ENCODE assay signal across 25 cellular contexts in the genomic region with DNA sequence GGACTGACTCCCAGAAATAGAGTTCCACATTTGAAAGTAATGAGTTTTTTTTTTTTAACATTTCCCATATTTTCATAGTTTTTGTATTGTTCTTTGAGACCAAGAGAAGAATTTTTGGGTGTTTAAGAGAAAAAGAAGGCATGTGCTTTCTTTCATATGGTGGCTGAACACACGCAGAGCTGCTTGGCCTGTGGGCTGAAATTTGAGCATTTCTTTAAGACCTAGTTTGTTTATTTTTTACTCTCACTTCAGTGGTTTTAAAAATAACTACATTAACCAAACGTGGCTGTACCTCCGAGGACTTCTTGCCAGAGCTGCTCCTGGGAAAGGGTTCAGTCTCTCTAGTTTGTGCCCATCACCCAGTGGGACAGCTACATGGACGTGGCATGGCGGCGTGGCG. TPM values are rescaled to one million over a fixed set of nuclear protein-coding genes. Genes with fewer than 3 reads are reported as not detected.
DNase-seq lines count a peak whose midpoint lies in the region; TF ChIP-seq lines count a peak whose summit lies in the region.
"Had no signal": no experiment of that assay in that cellular context is flagged by ENCODE, and none has a peak within 500 bp of the region (broad histone marks: within the 10 kb centered on the region; RNA-seq: fewer than 3 reads in every experiment).

No MANE protein-coding gene starts in this region.

- H3K4me3 Mint-ChIP-seq in mesothelial cell of epicardium, result no peak overlapping the region
- H3K4me3 Mint-ChIP-seq: activated CD8-positive, alpha-beta T cell treated with anti-CD3 and anti-CD28 coated beads, Interleukin-2, amount 10 ng/mL, durations not matched to agents 7 days and 5 days; activated naive CD8-positive, alpha-beta T cell treated with anti-CD3 and anti-CD28 coated beads for 36 hours; CD14-positive monocyte; stimulated activated naive CD8-positive, alpha-beta T cell treated with anti-CD3 and anti-CD28 coated beads, Interleukin-15, Interleukin-2, amounts not matched to agents 100 ng/mL and 50 ng/mL, for 24 hours had no signal

- H3K27me3 Mint-ChIP-seq in mesothelial cell of epicardium (ENCODE audit: low read depth), result no peaks in the 10 kb centered on the region
- H3K27me3 Mint-ChIP-seq: activated naive CD8-positive, alpha-beta T cell treated with anti-CD3 and anti-CD28 coated beads for 36 hours; stimulated activated naive CD8-positive, alpha-beta T cell treated with anti-CD3 and anti-CD28 coated beads, Interleukin-15, Interleukin-2, amounts not matched to agents 100 ng/mL and 50 ng/mL, for 24 hours had no signal

- no peak overlapping the region for H3K9ac ChIP-seq in stomach smooth muscle (ENCODE audit: low read length in 2 of 2)
- H3K9ac ChIP-seq: SK-N-SH had no signal

- DNase-seq in astrocyte of the cerebellum (ENCODE audit: low read depth), result peak; percentile 68
- DNase-seq in iris pigment epithelial cell (ENCODE audit: low read depth), result peak; percentile 33
- no peak for DNase-seq in inferior parietal cortex (ENCODE audit: extremely low spot score)
- DNase-seq in SW480 (ENCODE audit: low spot score), result no peak
- no peak for DNase-seq in mesothelial cell of epicardium (ENCODE audit: low spot score in 2 of 2, unreplicated experiment in 2 of 2)
- DNase-seq: activated CD8-positive, alpha-beta T cell treated with anti-CD3 and anti-CD28 coated beads, Interleukin-2, amount 10 ng/mL, durations not matched to agents 7 days and 5 days; activated naive CD8-positive, alpha-beta T cell treated with anti-CD3 and anti-CD28 coated beads for 36 hours; activated T-cell treated with anti-CD3 and anti-CD28 coated beads for 4 hours; Calu3; effector CD8-positive, alpha-beta T cell; erythroblast; foreskin melanocyte; Kasumi-1; mammary epithelial cell; NCI-H146; NCI-H2107; NCI-H446; NCI-H82; psoas muscle; SK-N-SH; tibial artery had no signal

- H3K36me3 Mint-ChIP-seq in mesothelial cell of epicardium, result peaks cover 12% of the 10 kb centered on the region

- H3K9me3 Mint-ChIP-seq in mesothelial cell of epicardium, result peaks cover 17% of the 10 kb centered on the region

- CTCF ChIA-PET in HEK293 (lab: Yijun Ruan, JAX), result interaction anchor here (0.6 kb wide), 1 partner anchor 492 kb away, joined by 3 read pairs; no protein-coding TSS in a partner anchor

- H3K36me3 ChIP-seq in HEK293 (ENCODE audit: control insufficient read depth in 2 of 2, insufficient read depth in 1 of 2, low read length in 2 of 2) (no peaks in the 10 kb centered on the region), stomach smooth muscle (ENCODE audit: control insufficient read depth in 2 of 2, insufficient read depth in 2 of 2, low read length in 2 of 2) (no peaks in the 10 kb centered on the region)
- H3K36me3 ChIP-seq: tibial artery had no signal

- H3K27ac ChIP-seq in HEK293 (ENCODE audit: extremely low read depth, low read depth, low read length), result no peak overlapping the region
- H3K27ac ChIP-seq in stomach smooth muscle (ENCODE audit: low read length), result peak overlapping the region; percentile 11
- H3K27ac ChIP-seq: psoas muscle had no signal

- H3K4me1 Mint-ChIP-seq in mesothelial cell of epicardium, result peaks cover 25% of the 10 kb centered on the region

- no peaks in the 10 kb centered on the region for H3K9me3 ChIP-seq in HEK293 (ENCODE audit: control insufficient read depth, insufficient read depth, low read depth, low read length)
- H3K9me3 ChIP-seq in stomach smooth muscle (ENCODE audit: control insufficient read depth in 2 of 2, low read length in 2 of 2), result peaks cover 0 to 3% of the 10 kb centered on the region in 2 donors
- H3K9me3 ChIP-seq: psoas muscle, SK-N-SH, tibial artery had no signal

- H3K4me3 ChIP-seq in HEK293 (ENCODE audit: low read depth, low read length) (no peak overlapping the region), astrocyte of the cerebellum (ENCODE audit: low read depth, low read length) (no peak overlapping the region), stomach smooth muscle (ENCODE audit: low read length in 2 of 2) (peak overlapping the region in 1 of 2 donors; percentile 29)
- H3K4me3 ChIP-seq: psoas muscle, tibial artery had no signal

- no peaks in the 10 kb centered on the region for H3K27me3 ChIP-seq in stomach smooth muscle (ENCODE audit: control insufficient read depth in 1 of 2, insufficient read depth in 2 of 2, low read length in 2 of 2)
- H3K27me3 ChIP-seq: tibial artery had no signal

- no peak for TF ChIP-seq CTCF in HEK293 (tag by site-specific recombination; IDR thresholded peaks at IDR 0.05)
- no peak for TF ChIP-seq CTCF in astrocyte of the cerebellum (IDR thresholded peaks at IDR 0.05; ENCODE audit: low read depth, low read length, missing control alignments)
- no peak for TF ChIP-seq CTCF in mesothelial cell of epicardium (IDR thresholded peaks at IDR 0.05; ENCODE audit: unreplicated experiment)

- POLR2A ChIA-PET in HEK293 (lab: Yijun Ruan, JAX), result no interaction called here

- H3K4me1 ChIP-seq in HEK293 (ENCODE audit: control insufficient read depth, insufficient read depth, low read length), result peaks cover 14% of the 10 kb centered on the region; the same call in 1 of the 2 replicates
- peaks cover 68% of the 10 kb centered on the region for H3K4me1 ChIP-seq in stomach smooth muscle (ENCODE audit: control insufficient read depth, insufficient read depth, low read length)

- in situ Hi-C loops in astrocyte of the cerebellum (cut with HindIII; ENCODE audit: low sequenced_read_pairs), result no loop called here

- H3K27ac Mint-ChIP-seq in mesothelial cell of epicardium, result no peak overlapping the region
- H3K27ac Mint-ChIP-seq: activated CD8-positive, alpha-beta T cell treated with anti-CD3 and anti-CD28 coated beads, Interleukin-2, amount 10 ng/mL, durations not matched to agents 7 days and 5 days; activated naive CD8-positive, alpha-beta T cell treated with anti-CD3 and anti-CD28 coated beads for 36 hours; stimulated activated naive CD8-positive, alpha-beta T cell treated with anti-CD3 and anti-CD28 coated beads, Interleukin-15, Interleukin-2, amounts not matched to agents 100 ng/mL and 50 ng/mL, for 24 hours had no signal

TF ChIP-seq in HEK293, 187 proteins besides CTCF, POLR2A, EP300 and RAD21:
- no peak for TF ChIP-seq ZNF138 (tag by site-specific recombination; IDR thresholded peaks at IDR 0.05; ENCODE audit: borderline replicate concordance)
- TF ChIP-seq, protein P1, sequence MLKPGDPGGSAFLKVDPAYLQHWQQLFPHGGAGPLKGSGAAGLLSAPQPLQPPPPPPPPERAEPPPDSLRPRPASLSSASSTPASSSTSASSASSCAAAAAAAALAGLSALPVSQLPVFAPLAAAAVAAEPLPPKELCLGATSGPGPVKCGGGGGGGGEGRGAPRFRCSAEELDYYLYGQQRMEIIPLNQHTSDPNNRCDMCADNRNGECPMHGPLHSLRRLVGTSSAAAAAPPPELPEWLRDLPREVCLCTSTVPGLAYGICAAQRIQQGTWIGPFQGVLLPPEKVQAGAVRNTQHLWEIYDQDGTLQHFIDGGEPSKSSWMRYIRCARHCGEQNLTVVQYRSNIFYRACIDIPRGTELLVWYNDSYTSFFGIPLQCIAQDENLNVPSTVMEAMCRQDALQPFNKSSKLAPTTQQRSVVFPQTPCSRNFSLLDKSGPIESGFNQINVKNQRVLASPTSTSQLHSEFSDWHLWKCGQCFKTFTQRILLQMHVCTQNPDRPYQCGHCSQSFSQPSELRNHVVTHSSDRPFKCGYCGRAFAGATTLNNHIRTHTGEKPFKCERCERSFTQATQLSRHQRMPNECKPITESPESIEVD (tag by site-specific recombination; IDR thresholded peaks at IDR 0.05), result peak; percentile 47; the same call in 1 of the 2 replicates
- no peak for TF ChIP-seq ZNF747 (tag by site-specific recombination; IDR thresholded peaks at IDR 0.05)
- TF ChIP-seq ZNF529 (tag by site-specific recombination; IDR thresholded peaks at IDR 0.05; ENCODE audit: insufficient replicate concordance), result no peak
- TF ChIP-seq, protein P2, sequence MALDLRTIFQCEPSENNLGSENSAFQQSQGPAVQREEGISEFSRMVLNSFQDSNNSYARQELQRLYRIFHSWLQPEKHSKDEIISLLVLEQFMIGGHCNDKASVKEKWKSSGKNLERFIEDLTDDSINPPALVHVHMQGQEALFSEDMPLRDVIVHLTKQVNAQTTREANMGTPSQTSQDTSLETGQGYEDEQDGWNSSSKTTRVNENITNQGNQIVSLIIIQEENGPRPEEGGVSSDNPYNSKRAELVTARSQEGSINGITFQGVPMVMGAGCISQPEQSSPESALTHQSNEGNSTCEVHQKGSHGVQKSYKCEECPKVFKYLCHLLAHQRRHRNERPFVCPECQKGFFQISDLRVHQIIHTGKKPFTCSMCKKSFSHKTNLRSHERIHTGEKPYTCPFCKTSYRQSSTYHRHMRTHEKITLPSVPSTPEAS (tag by site-specific recombination; IDR thresholded peaks at IDR 0.05), result no peak
- TF ChIP-seq, protein P3, sequence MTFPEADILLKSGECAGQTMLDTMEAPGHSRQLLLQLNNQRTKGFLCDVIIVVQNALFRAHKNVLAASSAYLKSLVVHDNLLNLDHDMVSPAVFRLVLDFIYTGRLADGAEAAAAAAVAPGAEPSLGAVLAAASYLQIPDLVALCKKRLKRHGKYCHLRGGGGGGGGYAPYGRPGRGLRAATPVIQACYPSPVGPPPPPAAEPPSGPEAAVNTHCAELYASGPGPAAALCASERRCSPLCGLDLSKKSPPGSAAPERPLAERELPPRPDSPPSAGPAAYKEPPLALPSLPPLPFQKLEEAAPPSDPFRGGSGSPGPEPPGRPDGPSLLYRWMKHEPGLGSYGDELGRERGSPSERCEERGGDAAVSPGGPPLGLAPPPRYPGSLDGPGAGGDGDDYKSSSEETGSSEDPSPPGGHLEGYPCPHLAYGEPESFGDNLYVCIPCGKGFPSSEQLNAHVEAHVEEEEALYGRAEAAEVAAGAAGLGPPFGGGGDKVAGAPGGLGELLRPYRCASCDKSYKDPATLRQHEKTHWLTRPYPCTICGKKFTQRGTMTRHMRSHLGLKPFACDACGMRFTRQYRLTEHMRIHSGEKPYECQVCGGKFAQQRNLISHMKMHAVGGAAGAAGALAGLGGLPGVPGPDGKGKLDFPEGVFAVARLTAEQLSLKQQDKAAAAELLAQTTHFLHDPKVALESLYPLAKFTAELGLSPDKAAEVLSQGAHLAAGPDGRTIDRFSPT (tag by site-specific recombination; IDR thresholded peaks at IDR 0.05), result no peak

RNA-seq across cellular contexts. Expression of a gene that starts 58.3 kb away (rescaled TPM):
- 36.4 to 41.8 TPM (median 41.0 TPM) in 3 replicates for total RNA-seq in mesothelial cell of epicardium

Comparison
In these comparisons a context has a peak if more than half of its experiments do, and no peak if none do; other contexts are left out.
1. DNase-seq: peak in astrocyte of the cerebellum (single experiment) and iris pigment epithelial cell (single experiment); none in inferior parietal cortex (single experiment), SW480 (single experiment) and mesothelial cell of epicardium (0 of 2).